1 cellular context compared by ENCODE assay signal in the genomic region with DNA sequence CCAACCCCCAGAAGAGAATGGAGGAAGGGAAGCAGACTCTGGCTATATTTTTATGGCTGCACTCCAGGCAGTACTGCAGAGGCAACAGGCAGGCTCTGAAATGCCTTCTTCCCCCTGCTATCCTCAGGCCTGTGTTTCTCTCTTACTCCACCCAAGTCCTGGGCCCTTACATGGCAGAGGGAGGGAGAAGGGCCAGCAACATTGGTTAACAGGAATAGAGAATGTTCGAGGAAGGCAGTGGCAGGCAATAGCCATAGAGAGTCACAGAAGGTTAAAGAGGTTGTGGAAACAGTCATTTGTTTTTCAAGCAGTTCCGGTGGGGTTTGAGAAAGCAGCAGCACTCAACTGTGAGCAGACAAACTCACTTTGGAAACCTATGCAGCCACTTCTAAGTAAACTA.
TF ChIP-seq lines count a peak whose summit lies in the region.

No MANE protein-coding gene starts in this region.

TF ChIP-seq in SK-N-SH treated with all-trans-retinoic acid at 6 μM for 48 hours, 23 proteins besides CTCF, POLR2A, EP300 and RAD21:
- TF ChIP-seq BACH2 (CRISPR knock-in tag; IDR thresholded peaks at IDR 0.05; ENCODE audit: borderline replicate concordance) = no peak
- no peak for TF ChIP-seq ZFP30 (CRISPR knock-in tag; IDR thresholded peaks at IDR 0.05)
- no peak for TF ChIP-seq OSR1 (CRISPR knock-in tag; IDR thresholded peaks at IDR 0.05)
- TF ChIP-seq TOX (CRISPR knock-in tag; IDR thresholded peaks at IDR 0.05; ENCODE audit: borderline replicate concordance) = no peak
- TF ChIP-seq SNAI2 (CRISPR knock-in tag; IDR thresholded peaks at IDR 0.05) = no peak
- no peak for TF ChIP-seq ZNF8 (CRISPR knock-in tag; IDR thresholded peaks at IDR 0.05)
- no peak for TF ChIP-seq ZFP3 (CRISPR knock-in tag; IDR thresholded peaks at IDR 0.05)
- TF ChIP-seq, protein P1, sequence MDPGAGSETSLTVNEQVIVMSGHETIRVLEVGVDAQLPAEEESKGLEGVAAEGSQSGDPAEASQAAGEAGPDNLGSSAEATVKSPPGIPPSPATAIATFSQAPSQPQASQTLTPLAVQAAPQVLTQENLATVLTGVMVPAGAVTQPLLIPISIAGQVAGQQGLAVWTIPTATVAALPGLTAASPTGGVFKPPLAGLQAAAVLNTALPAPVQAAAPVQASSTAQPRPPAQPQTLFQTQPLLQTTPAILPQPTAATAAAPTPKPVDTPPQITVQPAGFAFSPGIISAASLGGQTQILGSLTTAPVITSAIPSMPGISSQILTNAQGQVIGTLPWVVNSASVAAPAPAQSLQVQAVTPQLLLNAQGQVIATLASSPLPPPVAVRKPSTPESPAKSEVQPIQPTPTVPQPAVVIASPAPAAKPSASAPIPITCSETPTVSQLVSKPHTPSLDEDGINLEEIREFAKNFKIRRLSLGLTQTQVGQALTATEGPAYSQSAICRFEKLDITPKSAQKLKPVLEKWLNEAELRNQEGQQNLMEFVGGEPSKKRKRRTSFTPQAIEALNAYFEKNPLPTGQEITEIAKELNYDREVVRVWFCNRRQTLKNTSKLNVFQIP (CRISPR knock-in tag; IDR thresholded peaks at IDR 0.05; ENCODE audit: borderline replicate concordance, low read depth) = no peak
- no peak for TF ChIP-seq TCF4 (CRISPR knock-in tag; IDR thresholded peaks at IDR 0.05; ENCODE audit: borderline replicate concordance)
- TF ChIP-seq, protein P2, sequence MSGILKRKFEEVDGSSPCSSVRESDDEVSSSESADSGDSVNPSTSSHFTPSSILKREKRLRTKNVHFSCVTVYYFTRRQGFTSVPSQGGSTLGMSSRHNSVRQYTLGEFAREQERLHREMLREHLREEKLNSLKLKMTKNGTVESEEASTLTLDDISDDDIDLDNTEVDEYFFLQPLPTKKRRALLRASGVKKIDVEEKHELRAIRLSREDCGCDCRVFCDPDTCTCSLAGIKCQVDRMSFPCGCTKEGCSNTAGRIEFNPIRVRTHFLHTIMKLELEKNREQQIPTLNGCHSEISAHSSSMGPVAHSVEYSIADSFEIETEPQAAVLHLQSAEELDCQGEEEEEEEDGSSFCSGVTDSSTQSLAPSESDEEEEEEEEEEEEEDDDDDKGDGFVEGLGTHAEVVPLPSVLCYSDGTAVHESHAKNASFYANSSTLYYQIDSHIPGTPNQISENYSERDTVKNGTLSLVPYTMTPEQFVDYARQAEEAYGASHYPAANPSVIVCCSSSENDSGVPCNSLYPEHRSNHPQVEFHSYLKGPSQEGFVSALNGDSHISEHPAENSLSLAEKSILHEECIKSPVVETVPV (CRISPR knock-in tag; IDR thresholded peaks at IDR 0.05) = no peak
- no peak for TF ChIP-seq PPARA (CRISPR knock-in tag; IDR thresholded peaks at IDR 0.05; ENCODE audit: borderline replicate concordance)
- no peak for TF ChIP-seq ZNF70 (CRISPR knock-in tag; IDR thresholded peaks at IDR 0.05)
TF ChIP-seq in SK-N-SH treated with all-trans-retinoic acid at 6 μM for 48 hours: peak in this region for 0.
